8 cellular contexts compared by ENCODE assay signal in the genomic region with DNA sequence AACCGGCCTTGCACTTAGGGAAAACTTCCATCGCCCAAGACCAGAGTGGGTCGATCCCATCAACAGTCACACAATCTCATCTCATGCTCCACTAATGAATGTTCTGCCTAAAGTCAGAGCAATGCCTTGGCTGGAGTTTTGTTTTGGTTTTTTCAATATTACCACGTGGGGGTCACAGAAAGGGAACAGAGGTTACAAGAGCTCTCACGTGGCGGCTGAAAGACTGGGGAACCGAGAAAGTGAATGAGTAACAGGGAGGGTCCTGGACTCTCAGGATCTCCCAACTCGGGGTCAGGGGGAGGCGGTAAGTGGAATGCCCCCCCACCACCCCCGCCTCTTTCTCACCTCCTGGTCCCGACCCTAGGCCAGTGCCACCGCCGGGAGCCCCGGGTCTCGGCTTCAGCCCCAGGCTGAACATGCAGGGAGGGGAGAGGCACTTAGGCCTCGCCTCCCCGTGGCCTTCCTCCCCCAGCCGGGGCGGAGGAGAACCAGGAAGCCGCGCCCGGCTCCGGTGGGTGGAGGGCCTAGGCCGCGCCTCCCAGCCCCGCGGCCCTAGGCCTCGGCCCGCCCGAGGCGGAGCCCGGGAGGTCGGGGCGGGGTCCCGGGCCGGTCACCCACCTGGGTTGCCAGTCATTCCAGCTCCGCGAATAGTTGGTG.
DNase-seq lines count a peak whose midpoint lies in the region; ATAC-seq, FAIRE-seq and TF ChIP-seq lines count a peak whose summit lies in the region.
"Not testable (repeated sequence)": the region's sequence is repeated elsewhere in the genome, so short reads cannot be mapped to it uniquely, and the experiment has no call there.

No MANE protein-coding gene starts in this region.

- H3K9me3 ChIP-seq in Loucy (ENCODE audit: insufficient read depth, low read depth, low read length); GM12878 (replicated peaks; ENCODE audit: control insufficient read depth, insufficient read depth, low read length); pancreas: not testable (repeated sequence)

- peak overlapping the region; percentile 77 for H3K4me3 ChIP-seq in Loucy (ENCODE audit: low read length, poor library complexity, severe bottlenecking)
- H3K4me3 ChIP-seq in GM12878, result peak overlapping the region; percentile 55; the same call in 1 of the 2 replicates
- H3K4me3 ChIP-seq in pancreas, result peak overlapping the region; percentile 40 to 59 (median 48)

- H3K9me2 ChIP-seq in Loucy (replicated peaks; ENCODE audit: low read depth, low read length), result not testable (repeated sequence)

- not testable (repeated sequence) for TF ChIP-seq EP300 in GM12878 (IDR thresholded peaks at IDR 0.05; ENCODE audit: borderline replicate concordance in 1 of 2, control insufficient read depth in 1 of 2, low read depth in 2 of 2, low read length in 2 of 2)

- SMC1A ChIA-PET in GM12878 (lab: Charles Lee; ENCODE audit: uncharacterized antibody, unreplicated experiment), result not testable (repeated sequence)

- TF ChIP-seq POLR2A in GM12878 (IDR thresholded peaks at IDR 0.05; ENCODE audit: low read depth, low read length), result not testable (repeated sequence)

- DNase-seq in T-helper 9 cell, result peak; percentile 48
- DNase-seq in GM12878 (ENCODE audit: low read depth, low spot score), result not testable (repeated sequence)
- DNase-seq in hepatic stellate cell (ENCODE audit: low spot score), result peak; percentile 62
- peak in 4 of 6 donors; percentile 51 to 79 (median 64) for DNase-seq in pancreas
- peak; percentile 18 for DNase-seq in urothelium cell line (ENCODE audit: low spot score)

- peaks cover 14% of the 10 kb centered on the region for H4K20me1 ChIP-seq in Loucy (ENCODE audit: insufficient read depth, low read length, poor library complexity, severe bottlenecking)
- H4K20me1 ChIP-seq in GM12878 (ENCODE audit: control insufficient read depth, insufficient read depth), result not testable (repeated sequence)

- H3F3A ChIP-seq in Loucy (ENCODE audit: low read depth), result not testable (repeated sequence)

- FAIRE-seq in GM12878 (lab: Jason Lieb, UNC); pancreas (lab: Jason Lieb, UNC); urothelium cell line (lab: Jason Lieb, UNC): not testable (repeated sequence)

- POLR2A ChIA-PET in GM12878 (lab: Charles Lee), result not testable (repeated sequence)

- not testable (repeated sequence) for H3K4me1 ChIP-seq in Loucy (ENCODE audit: insufficient read depth, low read length, poor library complexity, severe bottlenecking); GM12878 (ENCODE audit: control insufficient read depth, insufficient read depth, low read length); pancreas

- H3K9ac ChIP-seq in Loucy (ENCODE audit: low read depth, low read length, poor library complexity, severe bottlenecking), result peak overlapping the region; percentile 55
- not testable (repeated sequence) for H3K9ac ChIP-seq in GM12878 (ENCODE audit: control insufficient read depth, insufficient read depth, low read length)

- not testable (repeated sequence) for TF ChIP-seq CTCF in Loucy (conservative IDR thresholded peaks at IDR 0.05; ENCODE audit: low read length); GM12878 (IDR thresholded peaks at IDR 0.05 in 2 of 3, conservative IDR thresholded peaks at IDR 0.05 in 1 of 3; ENCODE audit: control insufficient read depth in 2 of 3, extremely low read depth in 1 of 3, insufficient read depth in 1 of 3, low read depth in 3 of 3, low read length in 3 of 3); pancreas (IDR thresholded peaks at IDR 0.05)

- not testable (repeated sequence) for H3K36me3 ChIP-seq in Loucy (ENCODE audit: insufficient read depth, low read length); GM12878 (ENCODE audit: control insufficient read depth in 2 of 2, insufficient read depth in 2 of 2, low read length in 1 of 2); pancreas

- H3K79me2 ChIP-seq in Loucy (ENCODE audit: insufficient read depth, low read length), result peaks cover 68% of the 10 kb centered on the region
- peaks cover 33% of the 10 kb centered on the region for H3K79me2 ChIP-seq in GM12878 (ENCODE audit: control insufficient read depth, insufficient read depth, low read length)

- intact Hi-C loops in GM12878 (cut with micrococcal nuclease; ENCODE audit: unreplicated experiment); pancreas (cut with DNase I): not testable (repeated sequence)

- CTCF ChIA-PET in GM12878 (lab: Yijun Ruan, JAX), result not testable (repeated sequence)

- not testable (repeated sequence) for H2AFZ ChIP-seq in Loucy (ENCODE audit: low read length); GM12878 (ENCODE audit: control insufficient read depth, low read depth, low read length)

- BruUV-seq in GM12878 (replicated peaks; lab: Mats Ljungman, UMichigan), result not testable (repeated sequence)

- H3K27ac ChIP-seq in GM12878 (ENCODE audit: control insufficient read depth, insufficient read depth), result not testable (repeated sequence)
- H3K27ac ChIP-seq in pancreas, result peak overlapping the region; percentile 82 to 93 (median 86)

- TF ChIP-seq RAD21 in GM12878 (IDR thresholded peaks at IDR 0.05; ENCODE audit: insufficient read depth, low read depth, low read length), result not testable (repeated sequence)

- not testable (repeated sequence) for H3K27me3 ChIP-seq in Loucy (ENCODE audit: insufficient read depth, low read length, poor library complexity, severe bottlenecking); GM12878 (replicated peaks in 1 of 2; ENCODE audit: control insufficient read depth in 2 of 2, insufficient read depth in 2 of 2, low read length in 1 of 2); pancreas

- in situ Hi-C loops in GM12878 (cut with MboI), result loop anchor here (25.0 kb wide), 1 partner anchor 482 kb away; no protein-coding TSS in a partner anchor

- WGBS in GM12878 (ENCODE audit: insufficient coverage, insufficient replicate concordance, low lambda C conversion rate, missing lambda C conversion rate), result 0% methylated on average over 4 of the region's 38 CpGs
- whole genome bisulfite sequencing in pancreas, 2 donors, result 0% methylated on average over 12 to 21 of the region's 38 CpGs

- RAD21 ChIA-PET in GM12878 (lab: Charles Lee; ENCODE audit: unreplicated experiment), result not testable (repeated sequence)

- H3K4me2 ChIP-seq in Loucy (ENCODE audit: low read depth, low read length, poor library complexity, severe bottlenecking), result peak overlapping the region; percentile 44
- H3K4me2 ChIP-seq in GM12878 (ENCODE audit: control insufficient read depth, insufficient read depth), result 0 out of 2 replicates have a peak overlapping the region, but pooled peaks have one; percentile 17

- ATAC-seq in GM18517 (IDR thresholded peaks at IDR 0.05; ENCODE audit: unreplicated experiment) (peak; percentile 50), HG02759 (IDR thresholded peaks at IDR 0.05; ENCODE audit: unreplicated experiment) (peak; percentile 59), GM12878 (peak; percentile 80), pancreas (peak; percentile 68 to 78 (median 76))

TF ChIP-seq in GM12878, 131 proteins besides CTCF, POLR2A, EP300 and RAD21 (continues in another document):
- peak; percentile 16 to 82; a peak in 2 of 4 replicates for TF ChIP-seq BHLHE40 (IDR thresholded peaks at IDR 0.05; ENCODE audit: borderline replicate concordance in 1 of 2, low read depth in 2 of 2, low read length in 1 of 2)
- TF ChIP-seq RAD51 (IDR thresholded peaks at IDR 0.05), result peak; percentile 86
- TF ChIP-seq, protein P1, sequence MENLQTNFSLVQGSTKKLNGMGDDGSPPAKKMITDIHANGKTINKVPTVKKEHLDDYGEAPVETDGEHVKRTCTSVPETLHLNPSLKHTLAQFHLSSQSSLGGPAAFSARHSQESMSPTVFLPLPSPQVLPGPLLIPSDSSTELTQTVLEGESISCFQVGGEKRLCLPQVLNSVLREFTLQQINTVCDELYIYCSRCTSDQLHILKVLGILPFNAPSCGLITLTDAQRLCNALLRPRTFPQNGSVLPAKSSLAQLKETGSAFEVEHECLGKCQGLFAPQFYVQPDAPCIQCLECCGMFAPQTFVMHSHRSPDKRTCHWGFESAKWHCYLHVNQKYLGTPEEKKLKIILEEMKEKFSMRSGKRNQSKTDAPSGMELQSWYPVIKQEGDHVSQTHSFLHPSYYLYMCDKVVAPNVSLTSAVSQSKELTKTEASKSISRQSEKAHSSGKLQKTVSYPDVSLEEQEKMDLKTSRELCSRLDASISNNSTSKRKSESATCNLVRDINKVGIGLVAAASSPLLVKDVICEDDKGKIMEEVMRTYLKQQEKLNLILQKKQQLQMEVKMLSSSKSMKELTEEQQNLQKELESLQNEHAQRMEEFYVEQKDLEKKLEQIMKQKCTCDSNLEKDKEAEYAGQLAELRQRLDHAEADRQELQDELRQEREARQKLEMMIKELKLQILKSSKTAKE (IDR thresholded peaks at IDR 0.05; ENCODE audit: low read depth, poor library complexity, severe bottlenecking), result peak; percentile 59
- peak; percentile 40; the same call in 1 of the 2 replicates for TF ChIP-seq NR2C1 (IDR thresholded peaks at IDR 0.05)
- peak; percentile 62 for TF ChIP-seq NR2F1 (conservative IDR thresholded peaks at IDR 0.05)
- TF ChIP-seq MXI1 (IDR thresholded peaks at IDR 0.05; ENCODE audit: low read depth, low read length), result 0 out of 2 replicates have a peak, but pooled peaks have one; percentile 19
- TF ChIP-seq, protein P2, sequence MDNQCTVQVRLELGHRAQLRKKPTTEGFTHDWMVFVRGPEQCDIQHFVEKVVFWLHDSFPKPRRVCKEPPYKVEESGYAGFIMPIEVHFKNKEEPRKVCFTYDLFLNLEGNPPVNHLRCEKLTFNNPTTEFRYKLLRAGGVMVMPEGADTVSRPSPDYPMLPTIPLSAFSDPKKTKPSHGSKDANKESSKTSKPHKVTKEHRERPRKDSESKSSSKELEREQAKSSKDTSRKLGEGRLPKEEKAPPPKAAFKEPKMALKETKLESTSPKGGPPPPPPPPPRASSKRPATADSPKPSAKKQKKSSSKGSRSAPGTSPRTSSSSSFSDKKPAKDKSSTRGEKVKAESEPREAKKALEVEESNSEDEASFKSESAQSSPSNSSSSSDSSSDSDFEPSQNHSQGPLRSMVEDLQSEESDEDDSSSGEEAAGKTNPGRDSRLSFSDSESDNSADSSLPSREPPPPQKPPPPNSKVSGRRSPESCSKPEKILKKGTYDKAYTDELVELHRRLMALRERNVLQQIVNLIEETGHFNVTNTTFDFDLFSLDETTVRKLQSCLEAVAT (IDR thresholded peaks at IDR 0.05), result 0 out of 2 replicates have a peak, but pooled peaks have one; percentile 25
